7 cellular contexts compared by ENCODE assay signal in the genomic region with DNA sequence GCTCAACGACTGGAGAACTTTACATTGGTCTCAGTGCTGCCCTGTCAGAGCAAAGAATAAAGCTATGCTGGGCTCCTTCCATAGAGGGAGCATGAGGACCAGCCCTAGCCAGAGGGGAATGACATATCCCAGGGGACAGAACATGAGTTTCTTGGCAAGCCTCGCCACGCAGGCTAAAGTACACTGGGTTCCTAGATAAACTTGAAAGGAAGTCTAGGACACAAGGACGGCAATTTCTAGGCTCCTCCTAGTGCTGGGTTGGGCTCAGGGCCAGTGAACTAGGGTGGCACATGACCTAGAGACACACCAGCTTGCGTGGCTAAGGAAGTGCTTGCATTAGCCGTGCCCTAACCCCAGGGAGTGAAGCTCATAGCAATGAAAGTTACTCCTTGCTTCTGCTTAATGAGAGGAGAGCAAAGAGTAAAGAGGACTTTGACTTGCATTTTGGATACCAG.
DNase-seq lines count a peak whose midpoint lies in the region; ATAC-seq and TF ChIP-seq lines count a peak whose summit lies in the region.

No MANE protein-coding gene starts in this region.

- H3K9me3 ChIP-seq in endodermal cell (ENCODE audit: control insufficient read depth, low read length), result peaks cover 16% of the 10 kb centered on the region
- no peaks in the 10 kb centered on the region for H3K9me3 ChIP-seq in right lobe of liver
- H3K9me3 ChIP-seq in upper lobe of right lung, result no peaks in the 10 kb centered on the region

- TF ChIP-seq CTCF in endodermal cell (conservative IDR thresholded peaks at IDR 0.05) (peak; percentile 50), right lobe of liver (IDR thresholded peaks at IDR 0.05) (peak; percentile 33 to 50 (median 44)), upper lobe of right lung (IDR thresholded peaks at IDR 0.05) (peak; percentile 35), GM13976 (IDR thresholded peaks at IDR 0.05; ENCODE audit: borderline replicate concordance, control extremely low read depth, extremely low read depth, insufficient read depth, missing control alignments) (no peak)

- H3K27ac Mint-ChIP-seq in endodermal cell, result peak overlapping the region; percentile 37

- 72 to 95% methylated on average over 5 to 6 of the region's 6 CpGs for WGBS in endodermal cell (ENCODE audit: insufficient coverage in 1 of 2, insufficient read length in 1 of 2), 2 experiments
- 1% methylated on average over 6 of the region's 6 CpGs for WGBS in right lobe of liver (ENCODE audit: insufficient coverage, low coverage, low lambda C conversion rate, missing lambda C conversion rate)

- intact Hi-C loops in right lobe of liver (cut with DNase I) (no loop called here), upper lobe of right lung (cut with DNase I) (no loop called here)

- no peaks in the 10 kb centered on the region for H3K27me3 Mint-ChIP-seq in endodermal cell (ENCODE audit: insufficient read depth)

- DNase-seq in NCI-H460 (ENCODE audit: extremely low read depth, low read depth) (peak; percentile 46), endodermal cell (peak; percentile 64), right lobe of liver (peak; percentile 81 to 93 (median 90)), upper lobe of right lung (peak; percentile 86), GM13976 (ENCODE audit: low spot score) (no peak), mesenteric fat pad (ENCODE audit: low spot score) (no peak)

- H3K27ac ChIP-seq in endodermal cell (ENCODE audit: low read depth, low read length), result no peak overlapping the region
- H3K27ac ChIP-seq in right lobe of liver, result peak overlapping the region in 2 of 3 donors; percentile 42 to 45
- H3K27ac ChIP-seq in upper lobe of right lung, result no peak overlapping the region

- H3K4me1 ChIP-seq in endodermal cell (ENCODE audit: control insufficient read depth, insufficient read depth, low read length) (no peaks in the 10 kb centered on the region), right lobe of liver (peaks cover 0 to 21% (median 8%) of the 10 kb centered on the region in 4 donors), upper lobe of right lung (peaks cover 9% of the 10 kb centered on the region)

- H3K4me1 Mint-ChIP-seq in endodermal cell, result peaks cover 2% of the 10 kb centered on the region

- no peak overlapping the region for H3K4me3 Mint-ChIP-seq in endodermal cell

- peak; percentile 97 to 99 (median 98) for ATAC-seq in right lobe of liver
- peak; percentile 99 for ATAC-seq in upper lobe of right lung
- ATAC-seq in GM18511 (IDR thresholded peaks at IDR 0.05; ENCODE audit: unreplicated experiment), result no peak

- H3K9ac ChIP-seq in endodermal cell (ENCODE audit: extremely low read depth, low read length, poor library complexity, severe bottlenecking), result no peak overlapping the region

- no peak overlapping the region for H3K4me3 ChIP-seq in endodermal cell (ENCODE audit: low read length)
- H3K4me3 ChIP-seq in right lobe of liver, result no peak overlapping the region
- no peak overlapping the region for H3K4me3 ChIP-seq in upper lobe of right lung

- H3K27me3 ChIP-seq in endodermal cell (ENCODE audit: control insufficient read depth, insufficient read depth, low read length, poor library complexity, severe bottlenecking) (no peaks in the 10 kb centered on the region), right lobe of liver (no peaks in the 10 kb centered on the region), upper lobe of right lung (no peaks in the 10 kb centered on the region)

- H3K36me3 Mint-ChIP-seq in endodermal cell (ENCODE audit: low read depth), result peaks cover 23% of the 10 kb centered on the region

- peaks cover 17% of the 10 kb centered on the region for H3K9me3 Mint-ChIP-seq in endodermal cell

- in situ Hi-C loops in GM13976 (cut with MboI; ENCODE audit: low sequenced_read_pairs, unreplicated experiment), result no loop called here

- H3K36me3 ChIP-seq in endodermal cell (ENCODE audit: control insufficient read depth, insufficient read depth, low read length) (peaks cover 9% of the 10 kb centered on the region), right lobe of liver (no peaks in the 10 kb centered on the region), upper lobe of right lung (no peaks in the 10 kb centered on the region)

- no peak for TF ChIP-seq POLR2A in right lobe of liver (IDR thresholded peaks at IDR 0.05)

Comparison
In these comparisons a context has a peak if more than half of its experiments do, and no peak if none do; other contexts are left out.
1. DNase-seq: peak in NCI-H460 (single experiment), endodermal cell (single experiment), right lobe of liver (3 of 3) and upper lobe of right lung (single experiment); none in GM13976 (single experiment) and mesenteric fat pad (single experiment).
2. H3K27ac ChIP-seq: peak in right lobe of liver (2 of 3); none in endodermal cell (single experiment) and upper lobe of right lung (single experiment).